ENCODE assay signal across 14 cellular contexts in genomic region chr3:123314409-123315270, GRCh38.
A peak's percentile ranks its signal among the peaks of the same experiment; 100 is the strongest.
DNase-seq lines count a peak whose midpoint lies in the region; ATAC-seq and FAIRE-seq lines count a peak whose summit lies in the region.
"Had no signal": no experiment of that assay in that cellular context is flagged by ENCODE, and none has a peak within 500 bp of the region (broad histone marks: within the 10 kb centered on the region; RNA-seq: fewer than 3 reads in every experiment).

No MANE protein-coding gene starts in this region.

- H3K9ac ChIP-seq in iPS-20b (ENCODE audit: low read depth, low read length), result peak overlapping the region; percentile 80; the same call in 1 of the 2 replicates

- H3K9me3 ChIP-seq in iPS-20b (ENCODE audit: insufficient read depth, low read depth, low read length), result no peaks in the 10 kb centered on the region
- H3K9me3 ChIP-seq: right lobe of liver had no signal

- no peaks in the 10 kb centered on the region for H3K36me3 ChIP-seq in iPS-20b (ENCODE audit: insufficient read depth, low read depth, low read length)
- H3K36me3 ChIP-seq: right lobe of liver had no signal

- H3K27ac ChIP-seq in iPS-20b (ENCODE audit: low read length), result peak overlapping the region; percentile 95
- H3K27ac ChIP-seq: right lobe of liver had no signal

- no peak for ATAC-seq in GM19467 (IDR thresholded peaks at IDR 0.05; ENCODE audit: unreplicated experiment)
- no peak for ATAC-seq in GM21576 (IDR thresholded peaks at IDR 0.05; ENCODE audit: unreplicated experiment)
- ATAC-seq: GM12878; right lobe of liver; stimulated activated naive CD8-positive, alpha-beta T cell treated with anti-CD3 and anti-CD28 coated beads, Interleukin-15, Interleukin-2, amounts not matched to agents 100 U/mL and 50 U/mL, for 24 hours had no signal

- peaks cover 56% of the 10 kb centered on the region; the same call in 1 of the 2 replicates for H3K4me1 ChIP-seq in iPS-20b (ENCODE audit: insufficient read depth, low read length)

- H3K27me3 ChIP-seq in iPS-20b (ENCODE audit: insufficient read depth, low read length), result no peaks in the 10 kb centered on the region
- H3K27me3 ChIP-seq: right lobe of liver had no signal

- no peak for FAIRE-seq in urothelium cell line (lab: Jason Lieb, UNC)
- FAIRE-seq: GM12878 had no signal

- peak overlapping the region; percentile 52 for H3K4me3 ChIP-seq in iPS-20b (ENCODE audit: low read length)
- H3K4me3 ChIP-seq: GM12878, right lobe of liver had no signal

- DNase-seq in DMS79 (lab: John Stamatoyannopoulos, UW) (peak; percentile 97), NCI-H146 (lab: John Stamatoyannopoulos, UW) (peak; percentile 100), RPMI8226 (peak; percentile 78), NCI-H2227 (lab: John Stamatoyannopoulos, UW; ENCODE audit: unreplicated experiment) (no peak), urothelium cell line (ENCODE audit: low spot score) (no peak)
- DNase-seq: activated CD4-positive, alpha-beta T cell treated with anti-CD3 and anti-CD28 coated beads, Interleukin-2, amount 10 ng/mL, durations not matched to agents 7 days and 5 days; amniotic stem cell; dermis blood vessel endothelial cell; stimulated activated naive CD8-positive, alpha-beta T cell treated with anti-CD3 and anti-CD28 coated beads, Interleukin-15, Interleukin-2, amounts not matched to agents 100 U/mL and 50 U/mL, for 24 hours had no signal

Comparison
In these comparisons a context has a peak if more than half of its experiments do, and no peak if none do; other contexts are left out.
1. DNase-seq: peak in DMS79 (single experiment), NCI-H146 (single experiment) and RPMI8226 (single experiment); none in NCI-H2227 (single experiment) and urothelium cell line (single experiment).